ENCODE assay signal across 8 cellular contexts in the genomic region with DNA sequence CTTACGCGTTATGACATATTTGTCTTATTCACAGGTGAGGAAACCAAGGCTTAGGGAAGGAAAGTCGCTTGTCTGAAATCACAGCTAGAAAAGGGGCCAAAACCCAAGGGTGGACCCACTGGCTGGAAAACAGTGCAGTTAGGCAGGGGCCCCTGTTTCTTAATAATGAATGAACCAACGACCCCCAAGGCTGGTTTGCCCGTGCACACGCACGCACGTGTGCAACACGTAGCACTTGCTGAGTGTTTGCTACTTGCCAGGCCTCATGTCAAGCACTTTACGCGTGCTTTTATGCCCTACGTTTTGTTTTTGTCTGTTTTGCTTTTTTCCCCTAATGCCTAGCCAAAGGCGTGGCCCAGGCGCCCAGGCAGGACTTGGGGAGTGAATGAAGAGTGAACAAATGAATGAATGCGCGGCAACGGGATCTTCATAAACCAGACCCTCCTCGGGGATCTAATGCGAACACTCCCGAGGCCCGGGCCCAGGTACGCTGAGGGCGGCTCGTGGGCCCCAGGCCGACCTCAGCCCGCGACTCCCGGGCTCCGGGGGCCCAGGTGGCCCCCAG. TPM values are rescaled to one million over a fixed set of nuclear protein-coding genes. Genes with fewer than 3 reads are reported as not detected.
DNase-seq lines count a peak whose midpoint lies in the region; ATAC-seq and TF ChIP-seq lines count a peak whose summit lies in the region.

No MANE protein-coding gene starts in this region.

- no peak overlapping the region for H3K4ac ChIP-seq in neuronal stem cell (ENCODE audit: low read length)

- H3K14ac ChIP-seq in neuronal stem cell (ENCODE audit: low read length): no peak overlapping the region

- H3K4me1 ChIP-seq in SJCRH30: peaks cover 3% of the 10 kb centered on the region
- peaks cover 4 to 9% of the 10 kb centered on the region in 2 donors for H3K4me1 ChIP-seq in neuronal stem cell (ENCODE audit: control insufficient read depth in 2 of 2, insufficient read depth in 1 of 2, low read depth in 1 of 2, low read length in 2 of 2)

- WGBS in neuronal stem cell (ENCODE audit: extremely low coverage in 2 of 2, insufficient read length in 2 of 2, insufficient replicate concordance in 1 of 2), 2 donors: no CpG with 5 or more reads among the region's 29 CpGs

- H3K4me3 ChIP-seq in SJCRH30 (peak overlapping the region; percentile 98), epithelial cell of proximal tubule (ENCODE audit: low read depth, low read length) (peak overlapping the region; percentile 90), neuronal stem cell (ENCODE audit: low read length in 2 of 2) (peak overlapping the region; percentile 58 to 97)

- peak overlapping the region; percentile 57 for H3K9ac ChIP-seq in neuronal stem cell (ENCODE audit: low read depth, low read length, poor library complexity)

- H3K79me1 ChIP-seq in neuronal stem cell (ENCODE audit: low read depth, low read length): no peaks in the 10 kb centered on the region

- DNase-seq in stimulated activated CD4-positive, alpha-beta T cell treated with anti-CD3 and anti-CD28 coated beads, Interleukin-15, amount 100 ng/mL, for 24 hours: peak; percentile 38
- DNase-seq in stimulated activated CD4-positive, alpha-beta T cell treated with anti-CD3 and anti-CD28 coated beads, Interleukin-4, amount 100 ng/mL, for 1 hour: no peak
- DNase-seq in SJCRH30 (no peak), epithelial cell of proximal tubule (ENCODE audit: low read depth) (no peak), neuronal stem cell (ENCODE audit: low spot score) (no peak), UCSD-AML1 (lab: John Stamatoyannopoulos, UW; ENCODE audit: unreplicated experiment) (no peak), NCI-H1092 (lab: John Stamatoyannopoulos, UW) (no peak)

- H2BK5ac ChIP-seq in neuronal stem cell (ENCODE audit: low read length): no peak overlapping the region

- H4K91ac ChIP-seq in neuronal stem cell (ENCODE audit: low read depth, low read length, poor library complexity): no peak overlapping the region

- peak overlapping the region; percentile 91 for H3K18ac ChIP-seq in neuronal stem cell (ENCODE audit: low read length)

- H3K23ac ChIP-seq in neuronal stem cell (ENCODE audit: low read depth, low read length, poor library complexity): peak overlapping the region; percentile 92

- peak overlapping the region; percentile 93 for H2AFZ ChIP-seq in neuronal stem cell (ENCODE audit: low read length)

- no peak overlapping the region for H2BK12ac ChIP-seq in neuronal stem cell (ENCODE audit: low read length)

- ATAC-seq in GM21576 (IDR thresholded peaks at IDR 0.05; ENCODE audit: unreplicated experiment): no peak

- TF ChIP-seq CTCF in epithelial cell of proximal tubule (conservative IDR thresholded peaks at IDR 0.05; ENCODE audit: low read depth, low read length): no peak

- no peak overlapping the region for H2AK5ac ChIP-seq in neuronal stem cell (ENCODE audit: low read depth, low read length)

- peak overlapping the region; percentile 64 for H2BK120ac ChIP-seq in neuronal stem cell (ENCODE audit: low read depth, low read length)

- H4K8ac ChIP-seq in neuronal stem cell (ENCODE audit: low read depth, low read length): no peak overlapping the region

- H3K36me3 ChIP-seq in SJCRH30 (no peaks in the 10 kb centered on the region), neuronal stem cell (replicated peaks in 1 of 2; ENCODE audit: control insufficient read depth in 2 of 2, insufficient read depth in 2 of 2, low read length in 2 of 2) (peaks cover 0 to 5% of the 10 kb centered on the region in 2 donors)

- H3K27ac ChIP-seq in SJCRH30 (peak overlapping the region; percentile 48; the same call in 1 of the 2 replicates), neuronal stem cell (replicated peaks; ENCODE audit: low read length) (no peak overlapping the region)

- peak overlapping the region; percentile 81 for H3K4me2 ChIP-seq in neuronal stem cell (ENCODE audit: insufficient read depth, low read length, poor library complexity, severe bottlenecking)

- H3K9me3 ChIP-seq in SJCRH30 (replicated peaks): no peaks in the 10 kb centered on the region
- H3K9me3 ChIP-seq in neuronal stem cell (replicated peaks in 1 of 2; ENCODE audit: control insufficient read depth in 2 of 2, insufficient read depth in 1 of 2, low read depth in 1 of 2, low read length in 2 of 2): peaks cover 0 to 4% of the 10 kb centered on the region in 2 donors

- H3K27me3 ChIP-seq in SJCRH30 (no peaks in the 10 kb centered on the region), neuronal stem cell (ENCODE audit: control insufficient read depth in 3 of 3, insufficient read depth in 3 of 3, low read depth in 1 of 3, low read length in 3 of 3) (no peaks in the 10 kb centered on the region)

- H2BK15ac ChIP-seq in neuronal stem cell (ENCODE audit: low read length): no peak overlapping the region

RNA-seq across cellular contexts. Expression of a gene that starts 0.6 kb away (rescaled TPM):
- 66.2 and 68.3 TPM in 2 replicates for total RNA-seq in SJCRH30 (2014; rRNA removed; shearing (Covaris generic))
- total RNA-seq in epithelial cell of proximal tubule: 73.4 and 85.8 TPM in 2 replicates
- 92.1 TPM for polyA plus RNA-seq in neuronal stem cell (2013, experiment 1 of 2)
- polyA plus RNA-seq in neuronal stem cell (2013, experiment 2 of 2): 91.9 TPM

RNA-seq across cellular contexts. Expression of a gene that starts 50.9 kb away (rescaled TPM):
- 9.5 and 10.1 TPM in 2 replicates for total RNA-seq in SJCRH30 (2014; rRNA removed; shearing (Covaris generic))
- 63.7 and 65.7 TPM in 2 replicates for total RNA-seq in epithelial cell of proximal tubule
- polyA plus RNA-seq in neuronal stem cell (2013, experiment 1 of 2): 7.4 TPM
- polyA plus RNA-seq in neuronal stem cell (2013, experiment 2 of 2): 8.0 TPM
